Comparison of ENCODE assay signal across 14 cellular contexts in the genomic region with DNA sequence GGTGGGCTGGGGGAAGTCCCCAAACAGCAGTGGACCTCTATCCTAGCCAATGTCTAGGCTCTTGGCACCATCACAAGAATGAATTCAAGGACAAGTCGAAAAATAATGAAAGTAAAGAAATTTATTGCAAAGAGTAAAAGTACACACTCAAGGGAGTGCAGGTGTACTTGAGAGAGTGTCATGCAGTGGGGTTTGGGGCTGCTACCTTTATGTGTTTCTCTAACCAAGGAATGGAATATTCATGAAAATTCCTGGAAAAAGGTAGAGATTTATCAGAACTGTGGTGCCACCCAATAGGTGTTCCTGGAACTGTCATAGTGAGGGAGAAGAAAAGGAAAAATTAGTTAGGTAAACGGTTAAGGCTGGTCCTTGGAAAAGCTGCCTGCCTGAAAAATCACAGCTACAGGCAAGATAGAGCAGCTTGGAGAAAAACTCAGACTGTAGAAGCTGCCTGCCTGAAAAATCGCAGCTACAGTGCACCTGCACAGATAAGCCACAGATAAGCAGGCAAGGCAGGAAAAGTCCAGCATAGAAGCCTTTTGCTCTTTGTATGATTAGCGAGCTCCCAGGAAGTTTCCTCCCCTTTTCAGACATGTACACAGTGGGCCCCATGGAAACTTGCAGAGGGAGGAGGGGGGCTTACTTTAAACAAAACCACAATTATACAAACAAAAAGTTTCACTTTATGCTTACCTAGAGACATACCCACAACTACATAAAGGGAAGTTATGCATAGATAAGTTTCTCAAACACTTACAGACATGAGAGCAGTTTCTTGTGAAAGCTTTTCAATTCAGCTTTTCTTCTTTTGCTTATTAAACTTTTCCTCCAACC.
DNase-seq lines count a peak whose midpoint lies in the region; ATAC-seq and TF ChIP-seq lines count a peak whose summit lies in the region.
"Had no signal": no experiment of that assay in that cellular context is flagged by ENCODE, and none has a peak within 500 bp of the region (broad histone marks: within the 10 kb centered on the region; RNA-seq: fewer than 3 reads in every experiment).

No MANE protein-coding gene starts in this region.

- in situ Hi-C loops in ACHN (cut with HindIII; ENCODE audit: low pct_ligation_motif_present, low pct_unique_long_range_greater_than_20kb, low sequenced_read_pairs) (no loop called here), HAP-1 (cut with MboI; ENCODE audit: low sequenced_read_pairs) (no loop called here)

- no peaks in the 10 kb centered on the region for H3K27me3 ChIP-seq in HAP-1 (ENCODE audit: low read depth)

- peak; percentile 25 for DNase-seq in HuH-7 (ENCODE audit: low spot score)
- DNase-seq in mucosa of descending colon = peak in 1 of 3 donors; percentile 57
- no peak for DNase-seq in ACHN
- no peak for DNase-seq in HAP-1 (ENCODE audit: low spot score in 2 of 2)
- DNase-seq in NCI-H1105 (lab: John Stamatoyannopoulos, UW) = no peak
- DNase-seq: activated T-cell treated with anti-CD3 and anti-CD28 coated beads, Interleukin-2, amount 50 U/mL, for 72 hours; DMS153; midbrain; NCI-H526; stimulated activated naive B cell treated with anti-CD40 and anti-IgM and Interleukin-4, amounts not matched to agents 10 μg/mL and 1 μg/mL and 100 μg/mL, for 72 hours; T-helper 17 cell had no signal

- ATAC-seq in GM18508 (IDR thresholded peaks at IDR 0.05; ENCODE audit: insufficient read depth, unreplicated experiment) = peak; percentile 68
- ATAC-seq in GM21528 (IDR thresholded peaks at IDR 0.05; ENCODE audit: low FRiP score, unreplicated experiment) = peak; percentile 92
- peak; percentile 98 for ATAC-seq in mucosa of descending colon
- ATAC-seq in HG03378 (IDR thresholded peaks at IDR 0.05; ENCODE audit: unreplicated experiment) = no peak
- ATAC-seq: T-helper 17 cell had no signal

- no peak overlapping the region for H3K4me3 ChIP-seq in mucosa of descending colon
- no peak overlapping the region for H3K4me3 ChIP-seq in HAP-1

- no peaks in the 10 kb centered on the region for H3K9me3 ChIP-seq in mucosa of descending colon
- no peaks in the 10 kb centered on the region for H3K9me3 ChIP-seq in HAP-1

- peaks cover 9% of the 10 kb centered on the region for H3K4me1 ChIP-seq in mucosa of descending colon (ENCODE audit: low read depth)
- no peaks in the 10 kb centered on the region for H3K4me1 ChIP-seq in HAP-1

- TF ChIP-seq CTCF in mucosa of descending colon (IDR thresholded peaks at IDR 0.05) = no peak

- intact Hi-C loops in mucosa of descending colon (cut with DNase I, micrococcal nuclease) = no loop called here

- no peaks in the 10 kb centered on the region for H3K36me3 ChIP-seq in mucosa of descending colon (ENCODE audit: low read depth)
- no peaks in the 10 kb centered on the region for H3K36me3 ChIP-seq in HAP-1 (replicated peaks)
